ENCODE assay signal across 1 cellular context in the genomic region with DNA sequence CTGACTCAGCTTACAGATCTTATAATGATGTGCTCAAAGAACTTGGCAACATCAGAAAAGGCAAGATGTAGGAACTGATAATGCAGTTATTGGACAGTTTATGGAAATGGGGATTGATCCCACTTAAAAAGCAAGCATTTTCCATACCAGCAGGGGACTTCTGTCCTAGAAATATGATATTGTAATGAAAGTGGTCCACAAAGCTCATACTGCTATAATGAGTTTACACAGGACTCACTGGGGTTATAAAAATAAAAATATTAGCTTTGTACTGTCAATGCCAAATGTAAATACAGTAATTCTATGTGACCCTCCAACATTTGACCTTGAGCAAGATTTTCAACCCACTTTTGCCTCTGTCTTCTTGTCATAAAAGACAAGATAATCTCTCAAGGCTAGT.
TF ChIP-seq lines count a peak whose summit lies in the region.

No MANE protein-coding gene starts in this region.

TF ChIP-seq in HEK293, 187 proteins besides CTCF, POLR2A, EP300 and RAD21 (continued from another document):
- TF ChIP-seq, protein P1, sequence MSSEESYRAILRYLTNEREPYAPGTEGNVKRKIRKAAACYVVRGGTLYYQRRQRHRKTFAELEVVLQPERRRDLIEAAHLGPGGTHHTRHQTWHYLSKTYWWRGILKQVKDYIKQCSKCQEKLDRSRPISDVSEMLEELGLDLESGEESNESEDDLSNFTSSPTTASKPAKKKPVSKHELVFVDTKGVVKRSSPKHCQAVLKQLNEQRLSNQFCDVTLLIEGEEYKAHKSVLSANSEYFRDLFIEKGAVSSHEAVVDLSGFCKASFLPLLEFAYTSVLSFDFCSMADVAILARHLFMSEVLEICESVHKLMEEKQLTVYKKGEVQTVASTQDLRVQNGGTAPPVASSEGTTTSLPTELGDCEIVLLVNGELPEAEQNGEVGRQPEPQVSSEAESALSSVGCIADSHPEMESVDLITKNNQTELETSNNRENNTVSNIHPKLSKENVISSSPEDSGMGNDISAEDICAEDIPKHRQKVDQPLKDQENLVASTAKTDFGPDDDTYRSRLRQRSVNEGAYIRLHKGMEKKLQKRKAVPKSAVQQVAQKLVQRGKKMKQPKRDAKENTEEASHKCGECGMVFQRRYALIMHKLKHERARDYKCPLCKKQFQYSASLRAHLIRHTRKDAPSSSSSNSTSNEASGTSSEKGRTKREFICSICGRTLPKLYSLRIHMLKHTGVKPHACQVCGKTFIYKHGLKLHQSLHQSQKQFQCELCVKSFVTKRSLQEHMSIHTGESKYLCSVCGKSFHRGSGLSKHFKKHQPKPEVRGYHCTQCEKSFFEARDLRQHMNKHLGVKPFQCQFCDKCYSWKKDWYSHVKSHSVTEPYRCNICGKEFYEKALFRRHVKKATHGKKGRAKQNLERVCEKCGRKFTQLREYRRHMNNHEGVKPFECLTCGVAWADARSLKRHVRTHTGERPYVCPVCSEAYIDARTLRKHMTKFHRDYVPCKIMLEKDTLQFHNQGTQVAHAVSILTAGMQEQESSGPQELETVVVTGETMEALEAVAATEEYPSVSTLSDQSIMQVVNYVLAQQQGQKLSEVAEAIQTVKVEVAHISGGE (tag by site-specific recombination; conservative IDR thresholded peaks at IDR 0.05; ENCODE audit: low read depth) = no peak
- TF ChIP-seq ZNF280C (tag by site-specific recombination; IDR thresholded peaks at IDR 0.05) = no peak
- TF ChIP-seq, protein P2, sequence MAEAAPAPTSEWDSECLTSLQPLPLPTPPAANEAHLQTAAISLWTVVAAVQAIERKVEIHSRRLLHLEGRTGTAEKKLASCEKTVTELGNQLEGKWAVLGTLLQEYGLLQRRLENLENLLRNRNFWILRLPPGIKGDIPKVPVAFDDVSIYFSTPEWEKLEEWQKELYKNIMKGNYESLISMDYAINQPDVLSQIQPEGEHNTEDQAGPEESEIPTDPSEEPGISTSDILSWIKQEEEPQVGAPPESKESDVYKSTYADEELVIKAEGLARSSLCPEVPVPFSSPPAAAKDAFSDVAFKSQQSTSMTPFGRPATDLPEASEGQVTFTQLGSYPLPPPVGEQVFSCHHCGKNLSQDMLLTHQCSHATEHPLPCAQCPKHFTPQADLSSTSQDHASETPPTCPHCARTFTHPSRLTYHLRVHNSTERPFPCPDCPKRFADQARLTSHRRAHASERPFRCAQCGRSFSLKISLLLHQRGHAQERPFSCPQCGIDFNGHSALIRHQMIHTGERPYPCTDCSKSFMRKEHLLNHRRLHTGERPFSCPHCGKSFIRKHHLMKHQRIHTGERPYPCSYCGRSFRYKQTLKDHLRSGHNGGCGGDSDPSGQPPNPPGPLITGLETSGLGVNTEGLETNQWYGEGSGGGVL (tag by site-specific recombination; IDR thresholded peaks at IDR 0.05) = no peak
- no peak for TF ChIP-seq ZNF513 (tag by site-specific recombination; IDR thresholded peaks at IDR 0.05)
- TF ChIP-seq GLI4 (tag by site-specific recombination; IDR thresholded peaks at IDR 0.05) = no peak
- TF ChIP-seq ZIC2 (tag by site-specific recombination; IDR thresholded peaks at IDR 0.05) = peak; percentile 23; the same call in 1 of the 2 replicates
- TF ChIP-seq ZNF423 (tag by site-specific recombination; IDR thresholded peaks at IDR 0.05) = no peak; the same call in 1 of the 2 replicates
- no peak for TF ChIP-seq ZXDB (tag by site-specific recombination; IDR thresholded peaks at IDR 0.05)
- TF ChIP-seq INSM2 (tag by site-specific recombination; IDR thresholded peaks at IDR 0.05) = no peak
- no peak for TF ChIP-seq ZNF174 (tag by site-specific recombination; IDR thresholded peaks at IDR 0.05)
- TF ChIP-seq ZNF596 (tag by site-specific recombination; IDR thresholded peaks at IDR 0.05) = 0 out of 2 replicates have a peak, but pooled peaks have one; percentile 13
- TF ChIP-seq ZSCAN30 (tag by site-specific recombination; IDR thresholded peaks at IDR 0.05) = 0 out of 2 replicates have a peak, but pooled peaks have one; percentile 31
- TF ChIP-seq ZNF785 (tag by site-specific recombination; IDR thresholded peaks at IDR 0.05) = no peak
- TF ChIP-seq ZNF701 (tag by site-specific recombination; IDR thresholded peaks at IDR 0.05) = no peak
- TF ChIP-seq, protein P3, sequence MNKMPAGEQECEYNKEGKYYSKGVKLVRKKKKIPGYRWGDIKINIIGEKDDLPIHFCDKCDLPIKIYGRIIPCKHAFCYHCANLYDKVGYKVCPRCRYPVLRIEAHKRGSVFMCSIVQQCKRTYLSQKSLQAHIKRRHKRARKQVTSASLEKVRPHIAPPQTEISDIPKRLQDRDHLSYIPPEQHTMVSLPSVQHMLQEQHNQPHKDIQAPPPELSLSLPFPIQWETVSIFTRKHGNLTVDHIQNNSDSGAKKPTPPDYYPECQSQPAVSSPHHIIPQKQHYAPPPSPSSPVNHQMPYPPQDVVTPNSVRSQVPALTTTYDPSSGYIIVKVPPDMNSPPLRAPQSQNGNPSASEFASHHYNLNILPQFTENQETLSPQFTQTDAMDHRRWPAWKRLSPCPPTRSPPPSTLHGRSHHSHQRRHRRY (tag by site-specific recombination; IDR thresholded peaks at IDR 0.05) = no peak
- TF ChIP-seq, protein P4, sequence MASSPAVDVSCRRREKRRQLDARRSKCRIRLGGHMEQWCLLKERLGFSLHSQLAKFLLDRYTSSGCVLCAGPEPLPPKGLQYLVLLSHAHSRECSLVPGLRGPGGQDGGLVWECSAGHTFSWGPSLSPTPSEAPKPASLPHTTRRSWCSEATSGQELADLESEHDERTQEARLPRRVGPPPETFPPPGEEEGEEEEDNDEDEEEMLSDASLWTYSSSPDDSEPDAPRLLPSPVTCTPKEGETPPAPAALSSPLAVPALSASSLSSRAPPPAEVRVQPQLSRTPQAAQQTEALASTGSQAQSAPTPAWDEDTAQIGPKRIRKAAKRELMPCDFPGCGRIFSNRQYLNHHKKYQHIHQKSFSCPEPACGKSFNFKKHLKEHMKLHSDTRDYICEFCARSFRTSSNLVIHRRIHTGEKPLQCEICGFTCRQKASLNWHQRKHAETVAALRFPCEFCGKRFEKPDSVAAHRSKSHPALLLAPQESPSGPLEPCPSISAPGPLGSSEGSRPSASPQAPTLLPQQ (tag by site-specific recombination; IDR thresholded peaks at IDR 0.05) = no peak
- TF ChIP-seq ZNF132 (tag by site-specific recombination; IDR thresholded peaks at IDR 0.05; ENCODE audit: borderline replicate concordance) = no peak
